9 cellular contexts compared by ENCODE assay signal in the genomic region with DNA sequence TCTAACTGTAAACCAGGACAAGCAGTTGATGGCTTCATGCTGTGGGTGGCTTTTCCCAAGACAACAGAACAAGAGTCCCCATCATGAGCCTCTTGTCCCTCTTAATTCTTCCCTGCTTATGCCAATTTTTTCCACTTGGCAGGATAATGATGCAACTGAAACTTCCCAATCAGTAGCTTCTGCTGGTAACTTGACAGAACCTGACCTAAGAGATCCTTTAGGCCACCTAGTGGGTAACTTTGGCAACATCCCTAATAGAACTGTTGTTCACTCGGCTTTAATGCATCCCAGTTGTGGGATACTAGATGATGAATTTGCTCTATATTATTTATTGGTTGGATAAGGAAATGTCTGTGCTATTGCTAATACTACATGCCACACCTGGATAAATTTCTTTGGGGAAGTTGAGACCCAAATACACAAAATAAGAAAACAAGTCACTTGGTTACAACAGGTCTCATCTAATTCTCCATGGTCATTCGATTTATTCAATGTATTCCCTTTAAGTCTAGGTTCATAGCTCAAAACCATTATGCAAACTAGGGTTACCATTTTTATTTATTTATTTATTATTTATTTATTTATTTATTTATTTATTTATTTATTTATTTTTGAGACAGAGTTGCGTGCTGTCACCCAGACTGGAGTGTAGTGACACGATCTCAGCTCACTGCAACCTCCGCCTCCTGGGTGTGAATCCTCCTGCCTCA. TPM values are rescaled to one million over a fixed set of nuclear protein-coding genes. Genes with fewer than 3 reads are reported as not detected.
A peak's percentile ranks its signal among the peaks of the same experiment; 100 is the strongest.
DNase-seq lines count a peak whose midpoint lies in the region; ATAC-seq and TF ChIP-seq lines count a peak whose summit lies in the region.
"Had no signal": no experiment of that assay in that cellular context is flagged by ENCODE, and none has a peak within 500 bp of the region (broad histone marks: within the 10 kb centered on the region; RNA-seq: fewer than 3 reads in every experiment).

No MANE protein-coding gene starts in this region.

- H3K36me3 ChIP-seq in RWPE2 (ENCODE audit: low read depth), result no peaks in the 10 kb centered on the region

- H3K9me3 ChIP-seq in RWPE2 (ENCODE audit: severe bottlenecking), result no peaks in the 10 kb centered on the region

- H3K4me3 ChIP-seq in RWPE2 (ENCODE audit: severe bottlenecking), result no peak overlapping the region

- H3K4me1 Mint-ChIP-seq in naive B cell, result peaks cover 2 to 8% (median 7%) of the 10 kb centered on the region in 3 donors

- TF ChIP-seq CTCF in RWPE2 (IDR thresholded peaks at IDR 0.05; ENCODE audit: poor library complexity, severe bottlenecking), result peak; percentile 71

- DNase-seq in NCI-H510A treated with DMSO at 0.1 percent for 48 hours (lab: John Stamatoyannopoulos, UW) (peak; percentile 46), NCI-H510A (lab: John Stamatoyannopoulos, UW) (no peak), KG1 (lab: John Stamatoyannopoulos, UW) (peak; percentile 23), RWPE2 (ENCODE audit: low spot score) (no peak), epidermal melanocyte (ENCODE audit: insufficient read length, low spot score) (peak; percentile 71), naive B cell (peak; percentile 29)
- no peak for DNase-seq in activated effector memory CD4-positive, alpha-beta T cell treated with Interleukin-2 at 50 U/mL for 16 hours

- H3K36me3 Mint-ChIP-seq in naive B cell, result no peaks in the 10 kb centered on the region
- H3K36me3 Mint-ChIP-seq: activated naive CD4-positive, alpha-beta T cell treated with anti-CD3 and anti-CD28 coated beads, Interleukin-2, amount 50 U/mL, for 72 hours had no signal

- no peak overlapping the region for H3K27ac ChIP-seq in RWPE2 (ENCODE audit: poor library complexity, severe bottlenecking)

- peaks cover 14 to 20% (median 17%) of the 10 kb centered on the region in 3 donors for H3K27me3 Mint-ChIP-seq in naive B cell

- H3K9me3 Mint-ChIP-seq in naive B cell, result no peaks in the 10 kb centered on the region
- H3K9me3 Mint-ChIP-seq: activated naive CD4-positive, alpha-beta T cell treated with anti-CD3 and anti-CD28 coated beads, Interleukin-2, amount 50 U/mL, for 72 hours had no signal

- H3K27ac Mint-ChIP-seq in naive B cell, result no peak overlapping the region
- H3K27ac Mint-ChIP-seq: activated naive CD4-positive, alpha-beta T cell treated with anti-CD3 and anti-CD28 coated beads, Interleukin-2, amount 50 U/mL, for 72 hours had no signal

- H3K4me3 Mint-ChIP-seq in naive B cell, result peak overlapping the region in 1 of 8 donors; percentile 0

- H3K27me3 ChIP-seq in RWPE2 (ENCODE audit: insufficient read depth, poor library complexity, severe bottlenecking), result no peaks in the 10 kb centered on the region

- peak; percentile 86 for ATAC-seq in RWPE2 (ENCODE audit: low read depth)
- peak; percentile 48 to 79 for ATAC-seq in naive B cell (ENCODE audit: low read depth in 2 of 2)
- no peak for ATAC-seq in GM19467 (IDR thresholded peaks at IDR 0.05; ENCODE audit: unreplicated experiment)

- H3K4me1 ChIP-seq in RWPE2 (ENCODE audit: insufficient read depth, poor library complexity, severe bottlenecking), result no peaks in the 10 kb centered on the region

RNA-seq across cellular contexts. Expression of a gene that starts 41.4 kb away (rescaled TPM):
- under 1 TPM in 4 of 6 donors, not detected in 2; 0.47 to 0.93 (median 0.62) TPM for polyA plus RNA-seq in naive B cell (ENCODE audit: low read depth in 6 of 6)

RNA-seq across cellular contexts. Expression of a gene that starts 46.0 kb away (rescaled TPM):
- 10 to 100 TPM; 32.1 to 95.4 (median 71.6) TPM for polyA plus RNA-seq in naive B cell (ENCODE audit: low read depth in 6 of 6)

Comparison
In these comparisons a context has a peak if more than half of its experiments do, and no peak if none do; other contexts are left out.
1. DNase-seq: peak in NCI-H510A treated with DMSO at 0.1 percent for 48 hours (single experiment), KG1 (single experiment), epidermal melanocyte (single experiment) and naive B cell (single experiment); none in NCI-H510A (single experiment), RWPE2 (single experiment) and activated effector memory CD4-positive, alpha-beta T cell treated with Interleukin-2 at 50 U/mL for 16 hours (single experiment).